In the genomic region with DNA sequence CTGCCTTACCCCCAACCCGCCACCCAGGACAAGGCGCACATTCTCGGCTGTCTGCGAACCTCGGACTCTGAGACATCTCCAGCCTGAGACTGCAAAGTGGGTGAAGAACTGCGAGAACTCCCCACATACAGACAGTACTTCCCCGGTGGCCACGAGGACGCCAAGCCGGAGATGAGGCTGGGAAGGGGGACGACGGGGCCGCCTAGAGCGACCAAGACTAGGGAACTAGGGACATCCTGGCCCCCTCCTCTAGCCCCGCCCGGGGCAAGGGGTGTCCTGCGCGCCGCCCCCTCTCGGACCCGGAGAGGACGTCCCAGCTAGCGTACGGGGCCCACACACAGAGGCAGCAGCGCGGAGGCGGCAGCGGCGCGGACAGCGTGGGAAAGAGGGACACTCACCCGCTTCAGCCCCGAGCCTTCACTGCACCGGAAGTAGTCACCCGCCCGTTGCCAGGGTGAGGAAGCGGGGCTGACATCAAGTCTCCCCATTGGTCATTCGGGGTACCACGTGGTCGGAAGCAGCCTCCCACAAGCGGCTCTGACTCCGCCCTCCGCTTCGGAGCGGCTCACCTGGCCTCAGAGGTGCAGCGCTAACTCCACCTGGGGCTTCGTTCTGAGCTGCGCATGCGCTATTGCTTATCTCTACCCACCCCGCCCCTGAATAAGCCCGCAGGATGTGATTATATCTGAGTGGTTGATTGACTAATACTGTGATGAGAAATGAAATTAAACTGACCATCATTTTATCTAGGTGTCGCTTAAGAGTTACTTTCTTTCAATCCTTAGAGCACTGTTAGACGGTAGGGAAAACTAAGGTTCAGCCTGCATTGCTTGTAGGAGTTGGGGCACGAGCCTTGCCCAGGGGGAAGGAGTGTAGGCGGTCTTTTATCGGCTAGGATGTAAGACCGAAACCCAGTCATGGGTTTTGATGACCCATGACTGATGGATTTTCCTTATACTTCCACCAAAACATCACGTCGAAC, we compare ENCODE assay signal across 8 cellular contexts. TPM values are rescaled to one million over a fixed set of nuclear protein-coding genes. Genes with fewer than 3 reads are reported as not detected.
DNase-seq lines count a peak whose midpoint lies in the region; ATAC-seq and TF ChIP-seq lines count a peak whose summit lies in the region.

A gene with protein sequence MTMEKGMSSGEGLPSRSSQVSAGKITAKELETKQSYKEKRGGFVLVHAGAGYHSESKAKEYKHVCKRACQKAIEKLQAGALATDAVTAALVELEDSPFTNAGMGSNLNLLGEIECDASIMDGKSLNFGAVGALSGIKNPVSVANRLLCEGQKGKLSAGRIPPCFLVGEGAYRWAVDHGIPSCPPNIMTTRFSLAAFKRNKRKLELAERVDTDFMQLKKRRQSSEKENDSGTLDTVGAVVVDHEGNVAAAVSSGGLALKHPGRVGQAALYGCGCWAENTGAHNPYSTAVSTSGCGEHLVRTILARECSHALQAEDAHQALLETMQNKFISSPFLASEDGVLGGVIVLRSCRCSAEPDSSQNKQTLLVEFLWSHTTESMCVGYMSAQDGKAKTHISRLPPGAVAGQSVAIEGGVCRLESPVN (minus strand): TSS at position 437 of the 982 bp plus-strand sequence. CDS start 8,854 bp downstream, outside the sequence.

- H3K9me3 Mint-ChIP-seq in activated CD4-positive, alpha-beta T cell treated with anti-CD3 and anti-CD28 coated beads, Interleukin-2, amount 10 ng/mL, durations not matched to agents 7 days and 5 days: peaks cover 5% of the 10 kb centered on the region

- peaks cover 38% of the 10 kb centered on the region for H3K4me1 Mint-ChIP-seq in activated CD4-positive, alpha-beta T cell treated with anti-CD3 and anti-CD28 coated beads, Interleukin-2, amount 10 ng/mL, durations not matched to agents 7 days and 5 days

- no peaks in the 10 kb centered on the region for H3K36me3 ChIP-seq in BJ (ENCODE audit: control insufficient read depth, insufficient read depth, low read length)

- H3K4me3 Mint-ChIP-seq in activated CD4-positive, alpha-beta T cell treated with anti-CD3 and anti-CD28 coated beads, Interleukin-2, amount 10 ng/mL, durations not matched to agents 7 days and 5 days: peak within 1 kb of the TSS; percentile 85

- peak; percentile 100 for ATAC-seq in HG03460 (IDR thresholded peaks at IDR 0.05; ENCODE audit: unreplicated experiment)
- ATAC-seq in left lobe of liver: peak; percentile 99

- peak within 1 kb of the TSS; percentile 80 for H3K27ac Mint-ChIP-seq in activated CD4-positive, alpha-beta T cell treated with anti-CD3 and anti-CD28 coated beads, Interleukin-2, amount 10 ng/mL, durations not matched to agents 7 days and 5 days

- POLR2A ChIA-PET in BJ (lab: Charles Lee): no interaction called here
- POLR2A ChIA-PET in activated CD4-positive, alpha-beta T cell treated with anti-CD3 and anti-CD28 coated beads, Interleukin-2, amount 10 ng/mL, durations not matched to agents 7 days and 5 days (lab: Charles Lee): no interaction called here

- peak within 1 kb of the TSS; percentile 100 for H3K4me3 ChIP-seq in BJ (ENCODE audit: low read depth, low read length)

- H3K27me3 Mint-ChIP-seq in activated CD4-positive, alpha-beta T cell treated with anti-CD3 and anti-CD28 coated beads, Interleukin-2, amount 10 ng/mL, durations not matched to agents 7 days and 5 days: peaks cover 7% of the 10 kb centered on the region

- H3K27me3 ChIP-seq in BJ (ENCODE audit: control insufficient read depth, insufficient read depth, low read length): peaks cover 1% of the 10 kb centered on the region; the same call in 1 of the 2 replicates

- H3K36me3 Mint-ChIP-seq in activated CD4-positive, alpha-beta T cell treated with anti-CD3 and anti-CD28 coated beads, Interleukin-2, amount 10 ng/mL, durations not matched to agents 7 days and 5 days (ENCODE audit: low read depth): peaks cover 5% of the 10 kb centered on the region

- DNase-seq in BJ (ENCODE audit: low read depth): peak; percentile 59
- DNase-seq in GM19240 (ENCODE audit: insufficient read length, low spot score): peak; percentile 87
- DNase-seq in NCI-H526 (lab: John Stamatoyannopoulos, UW): peak; percentile 98 to 99
- DNase-seq in activated CD4-positive, alpha-beta T cell treated with anti-CD3 and anti-CD28 coated beads, Interleukin-2, amount 10 ng/mL, durations not matched to agents 7 days and 5 days: peak; percentile 97
- DNase-seq in dedifferentiated amniotic fluid mesenchymal stem cell (ENCODE audit: extremely low spot score): peak; percentile 96
- DNase-seq in left lobe of liver (ENCODE audit: low spot score): peak; percentile 99
- peak; percentile 97 for DNase-seq in stimulated activated CD4-positive, alpha-beta T cell treated with anti-CD3 and anti-CD28 coated beads, Interleukin-2, amount 100 ng/mL, for 4 hours (ENCODE audit: low read depth)

- CTCF ChIA-PET in BJ (lab: Yijun Ruan, JAX): interaction anchor here (0.6 kb wide), 1 partner anchor 50 kb away, joined by 3 read pairs; no protein-coding TSS in a partner anchor
- CTCF ChIA-PET in activated CD4-positive, alpha-beta T cell treated with anti-CD3 and anti-CD28 coated beads, Interleukin-2, amount 10 ng/mL, durations not matched to agents 7 days and 5 days (lab: Charles Lee): interaction anchor here (0.6 to 0.7 kb wide), 2 partner anchors 92 to 122 kb away, joined by 3 read pairs; no protein-coding TSS in a partner anchor

- no peak for TF ChIP-seq CTCF in BJ (IDR thresholded peaks at IDR 0.05; ENCODE audit: insufficient read depth, low read depth, low read length)

RNA-seq across cellular contexts. Expression of the gene that starts here (rescaled TPM):
- 5.4 and 7.2 TPM in 2 replicates for polyA plus RNA-seq in BJ (2011; rRNA removed)
- polyA minus RNA-seq in BJ (2011; rRNA and poly(A)+ RNA removed): 6.6 and 9.5 TPM in 2 replicates
- total RNA-seq in activated CD4-positive, alpha-beta T cell treated with anti-CD3 and anti-CD28 coated beads, Interleukin-2, amount 10 ng/mL, durations not matched to agents 7 days and 5 days: 10 to 100 TPM in 1 of 2 experiments, 1 to 10 TPM in 1; 9.5 to 10.5 TPM
- 5.1 TPM for total RNA-seq in left lobe of liver

Comparison
In these comparisons a context has a peak if more than half of its experiments do, and no peak if none do; other contexts are left out.
1. Peak in every context shown above with its lines: DNase-seq, ATAC-seq and H3K4me3 ChIP-seq.